Comparison of ENCODE assay signal across 1 cellular context in genomic region chr1:203321273-203322052, GRCh38.
TF ChIP-seq lines count a peak whose summit lies in the region.

No MANE protein-coding gene starts in this region.

TF ChIP-seq in K562, 482 proteins besides CTCF, POLR2A, EP300 and RAD21 (continued from another document and continues in another):
- no peak for TF ChIP-seq ATF6 (CRISPR knock-in tag; IDR thresholded peaks at IDR 0.05)
- TF ChIP-seq LEF1 (IDR thresholded peaks at IDR 0.05), result no peak
- TF ChIP-seq HDGF (IDR thresholded peaks at IDR 0.05), result 0 out of 2 replicates have a peak, but pooled peaks have one; percentile 63
- TF ChIP-seq SIX5 (IDR thresholded peaks at IDR 0.05; ENCODE audit: borderline replicate concordance in 1 of 2, insufficient read depth in 1 of 2, low read depth in 1 of 2, low read length in 2 of 2), result no peak
- TF ChIP-seq HINFP (tag; conservative IDR thresholded peaks at IDR 0.05; ENCODE audit: low read depth), result 0 out of 2 replicates have a peak, but pooled peaks have one; percentile 39
- no peak for TF ChIP-seq TCFL5 (CRISPR knock-in tag; conservative IDR thresholded peaks at IDR 0.05)
- TF ChIP-seq HOMEZ (CRISPR knock-in tag; IDR thresholded peaks at IDR 0.05), result no peak
- no peak for TF ChIP-seq BHLHE40 (IDR thresholded peaks at IDR 0.05; ENCODE audit: low read length)
- TF ChIP-seq CBX8 (IDR thresholded peaks at IDR 0.05; ENCODE audit: borderline replicate concordance, extremely low read depth, low read depth, low read length, poor library complexity, severe bottlenecking), result no peak
- 0 out of 4 replicates have a peak, but pooled peaks of 1 of the 2 experiments have one; percentile 14 for TF ChIP-seq MLLT1 (IDR thresholded peaks at IDR 0.05)
- TF ChIP-seq ZNF41 (CRISPR knock-in tag; conservative IDR thresholded peaks at IDR 0.05), result no peak
- TF ChIP-seq RBM22 (IDR thresholded peaks at IDR 0.05; ENCODE audit: low read depth, low read length, poor library complexity, severe bottlenecking), result no peak
- TF ChIP-seq MXI1 (IDR thresholded peaks at IDR 0.05; ENCODE audit: low read depth, low read length), result no peak
- TF ChIP-seq SIRT6 (IDR thresholded peaks at IDR 0.05; ENCODE audit: low read depth, low read length), result no peak
- TF ChIP-seq HNRNPK (IDR thresholded peaks at IDR 0.05; ENCODE audit: low read depth, low read length, poor library complexity, severe bottlenecking), result peak; percentile 21
- TF ChIP-seq HDAC2 (IDR thresholded peaks at IDR 0.05), result no peak
- TF ChIP-seq ELK1 (CRISPR knock-in tag; IDR thresholded peaks at IDR 0.05), result no peak
- no peak for TF ChIP-seq KAT7 (CRISPR knock-in tag; IDR thresholded peaks at IDR 0.05; ENCODE audit: borderline replicate concordance)
- no peak for TF ChIP-seq E2F6 (IDR thresholded peaks at IDR 0.05; ENCODE audit: borderline replicate concordance in 1 of 2, extremely low read depth in 1 of 2, insufficient read depth in 1 of 2, insufficient read length in 1 of 2, low read depth in 1 of 2, low read length in 1 of 2, poor library complexity in 1 of 2, severe bottlenecking in 1 of 2)
- peak; percentile 7; the same call in 1 of the 2 replicates for TF ChIP-seq VEZF1 (CRISPR knock-in tag; IDR thresholded peaks at IDR 0.05)
- TF ChIP-seq MAZ (CRISPR knock-in tag; conservative IDR thresholded peaks at IDR 0.05 in 1 of 2, IDR thresholded peaks at IDR 0.05 in 1 of 2), result no peak
- TF ChIP-seq SMARCA5 (IDR thresholded peaks at IDR 0.05), result no peak
- 0 out of 2 replicates have a peak, but pooled peaks have one; percentile 53 for TF ChIP-seq ZNF263 (CRISPR knock-in tag; IDR thresholded peaks at IDR 0.05; ENCODE audit: borderline replicate concordance)
- no peak for TF ChIP-seq ZZZ3 (IDR thresholded peaks at IDR 0.05)
- no peak for TF ChIP-seq SIN3A (IDR thresholded peaks at IDR 0.05; ENCODE audit: borderline replicate concordance in 2 of 2, control insufficient read depth in 1 of 2, low read depth in 2 of 2, low read length in 2 of 2)
- no peak for TF ChIP-seq NFATC3 (IDR thresholded peaks at IDR 0.05)
- TF ChIP-seq MAFG (tag; conservative IDR thresholded peaks at IDR 0.05), result no peak
- no peak for TF ChIP-seq THRA (IDR thresholded peaks at IDR 0.05)
- no peak; the same call in 1 of the 2 replicates for TF ChIP-seq CBFA2T2 (conservative IDR thresholded peaks at IDR 0.05)
- no peak for TF ChIP-seq ZC3H8 (IDR thresholded peaks at IDR 0.05)
- no peak for TF ChIP-seq ZNF407 (IDR thresholded peaks at IDR 0.05; ENCODE audit: low read depth)
- no peak for TF ChIP-seq ATF3 (IDR thresholded peaks at IDR 0.05)
- TF ChIP-seq ATF3 (CRISPR knock-in tag; conservative IDR thresholded peaks at IDR 0.05), result no peak
- no peak for TF ChIP-seq SNIP1 (IDR thresholded peaks at IDR 0.05; ENCODE audit: low read depth)
- TF ChIP-seq POU5F1 (IDR thresholded peaks at IDR 0.05; ENCODE audit: borderline replicate concordance, low read depth, low read length, partially characterized antibody), result no peak
- TF ChIP-seq FOXJ2 (tag; IDR thresholded peaks at IDR 0.05), result no peak
- TF ChIP-seq NR2C1 (IDR thresholded peaks at IDR 0.05), result no peak
- TF ChIP-seq NR2C1 (tag; IDR thresholded peaks at IDR 0.05), result no peak
